Comparison of ENCODE assay signal across 27 cellular contexts in the genomic region with DNA sequence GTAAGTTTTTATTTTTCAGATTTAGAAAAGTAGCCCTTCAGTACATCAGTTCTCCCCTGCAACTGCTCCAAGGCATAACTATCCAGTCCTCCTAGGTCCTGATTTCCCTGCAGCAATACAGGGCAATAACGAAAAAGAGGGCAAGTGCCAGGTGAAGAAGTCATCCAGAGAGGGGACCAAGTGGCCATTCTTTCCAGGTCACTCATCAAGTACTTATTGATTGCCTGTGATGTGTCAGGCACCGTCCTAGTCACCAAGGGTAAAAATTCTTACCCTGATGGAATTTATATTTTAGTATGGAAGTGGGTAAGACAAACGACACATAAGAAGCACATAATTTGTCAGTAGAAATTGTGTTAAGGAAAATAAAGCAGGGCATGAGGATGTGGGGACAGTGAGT.
DNase-seq lines count a peak whose midpoint lies in the region; ATAC-seq and TF ChIP-seq lines count a peak whose summit lies in the region.
"Had no signal": no experiment of that assay in that cellular context is flagged by ENCODE, and none has a peak within 500 bp of the region (broad histone marks: within the 10 kb centered on the region; RNA-seq: fewer than 3 reads in every experiment).

No MANE protein-coding gene starts in this region.

- no peaks in the 10 kb centered on the region for H3K27me3 ChIP-seq in RWPE2 (ENCODE audit: insufficient read depth, poor library complexity, severe bottlenecking)
- no peaks in the 10 kb centered on the region for H3K27me3 ChIP-seq in esophagus muscularis mucosa
- no peaks in the 10 kb centered on the region for H3K27me3 ChIP-seq in smooth muscle cell (ENCODE audit: low read depth)
- H3K27me3 ChIP-seq: BE2C, SJSA1, stomach, upper lobe of right lung had no signal

- no peak for TF ChIP-seq CTCF in RWPE2 (IDR thresholded peaks at IDR 0.05; ENCODE audit: poor library complexity, severe bottlenecking)
- no peak for TF ChIP-seq CTCF in esophagus muscularis mucosa (IDR thresholded peaks at IDR 0.05)
- TF ChIP-seq CTCF in smooth muscle cell (IDR thresholded peaks at IDR 0.05; ENCODE audit: borderline replicate concordance, insufficient read depth, poor library complexity, severe bottlenecking): no peak

- no peak overlapping the region for H3K27ac Mint-ChIP-seq in T-helper 2 cell treated with Interferon-gamma antibody and Interleukin-4, amounts not matched to agents 5 μg/mL and 100 μg/mL, for 36 hours

- ATAC-seq in RWPE2 (ENCODE audit: low read depth): no peak
- ATAC-seq in GM21360 (IDR thresholded peaks at IDR 0.05; ENCODE audit: unreplicated experiment): no peak
- ATAC-seq: lower lobe of right lung, upper lobe of right lung had no signal

- no peak overlapping the region for H3K4me3 ChIP-seq in RWPE2 (ENCODE audit: severe bottlenecking)
- H3K4me3 ChIP-seq in esophagus muscularis mucosa: no peak overlapping the region
- no peak overlapping the region for H3K4me3 ChIP-seq in smooth muscle cell
- H3K4me3 ChIP-seq: HAP-1, lower lobe of right lung, SJSA1, stomach, upper lobe of right lung had no signal

- intact Hi-C loops in esophagus muscularis mucosa (cut with DNase I): no loop called here

- H3K9me3 ChIP-seq in RWPE2 (ENCODE audit: severe bottlenecking) (no peaks in the 10 kb centered on the region), esophagus muscularis mucosa (no peaks in the 10 kb centered on the region), smooth muscle cell (replicated peaks; ENCODE audit: low read depth) (no peaks in the 10 kb centered on the region)
- H3K9me3 ChIP-seq: BE2C, HAP-1, lower lobe of right lung, SJSA1, stomach, upper lobe of right lung had no signal

- no peak overlapping the region for H3K4me2 ChIP-seq in smooth muscle cell

- no peaks in the 10 kb centered on the region for H3K27me3 Mint-ChIP-seq in T-helper 2 cell treated with Interferon-gamma antibody and Interleukin-4, amounts not matched to agents 5 μg/mL and 100 μg/mL, for 36 hours (ENCODE audit: low read depth)

- peak overlapping the region; percentile 3 for H3K4me3 Mint-ChIP-seq in T-helper 2 cell treated with Interferon-gamma antibody and Interleukin-4, amounts not matched to agents 5 μg/mL and 100 μg/mL, for 36 hours
- H3K4me3 Mint-ChIP-seq: nephron progenitor cell had no signal

- peaks cover 64% of the 10 kb centered on the region for H3K36me3 Mint-ChIP-seq in T-helper 2 cell treated with Interferon-gamma antibody and Interleukin-4, amounts not matched to agents 5 μg/mL and 100 μg/mL, for 36 hours (ENCODE audit: low read depth)

- H3K27ac ChIP-seq in RWPE2 (ENCODE audit: poor library complexity, severe bottlenecking): peak overlapping the region; percentile 97
- H3K27ac ChIP-seq in esophagus muscularis mucosa (replicated peaks in 1 of 4): peak overlapping the region in 3 of 4 donors; percentile 18 to 46 (median 23)
- peak overlapping the region; percentile 10 for H3K27ac ChIP-seq in smooth muscle cell (ENCODE audit: low read depth)
- H3K27ac ChIP-seq: 22Rv1, lower lobe of right lung, SJSA1, upper lobe of right lung had no signal

- H3K4me1 Mint-ChIP-seq in T-helper 2 cell treated with Interferon-gamma antibody and Interleukin-4, amounts not matched to agents 5 μg/mL and 100 μg/mL, for 36 hours (ENCODE audit: low read depth): peaks cover 72% of the 10 kb centered on the region

- H2AFZ ChIP-seq in smooth muscle cell (ENCODE audit: low read depth): no peak overlapping the region

- H3K9ac ChIP-seq in smooth muscle cell (ENCODE audit: low read depth): no peak overlapping the region

- WGBS in esophagus muscularis mucosa: 77% methylated on average over 3 of the region's 3 CpGs
- WGBS in smooth muscle cell (ENCODE audit: low lambda C conversion rate): 71% methylated on average over 3 of the region's 3 CpGs

- no peak for TF ChIP-seq POLR2A in esophagus muscularis mucosa (IDR thresholded peaks at IDR 0.05; ENCODE audit: low read depth)

- H3K4me1 ChIP-seq in RWPE2 (ENCODE audit: insufficient read depth, poor library complexity, severe bottlenecking) (peaks cover 59% of the 10 kb centered on the region), esophagus muscularis mucosa (peaks cover 24 to 66% (median 54%) of the 10 kb centered on the region in 4 donors), smooth muscle cell (ENCODE audit: low read depth) (peaks cover 20% of the 10 kb centered on the region)

- H3K36me3 ChIP-seq in RWPE2 (ENCODE audit: low read depth): peaks cover 27% of the 10 kb centered on the region
- H3K36me3 ChIP-seq in esophagus muscularis mucosa: no peaks in the 10 kb centered on the region
- H3K36me3 ChIP-seq in smooth muscle cell (ENCODE audit: low read depth): no peaks in the 10 kb centered on the region
- H3K36me3 ChIP-seq: HAP-1, lower lobe of right lung, SJSA1, stomach, upper lobe of right lung had no signal

- H4K20me1 ChIP-seq in smooth muscle cell (ENCODE audit: low read depth): no peaks in the 10 kb centered on the region

- no peak for TF ChIP-seq EP300 in esophagus muscularis mucosa (IDR thresholded peaks at IDR 0.05)

- no peaks in the 10 kb centered on the region for H3K79me2 ChIP-seq in smooth muscle cell (ENCODE audit: low read depth)

- no peaks in the 10 kb centered on the region for H3K9me3 Mint-ChIP-seq in T-helper 2 cell treated with Interferon-gamma antibody and Interleukin-4, amounts not matched to agents 5 μg/mL and 100 μg/mL, for 36 hours
- H3K9me3 Mint-ChIP-seq: nephron progenitor cell had no signal

- no peak for DNase-seq in T-helper 2 cell treated with Interferon-gamma antibody and Interleukin-4, amounts not matched to agents 5 μg/mL and 100 μg/mL, for 36 hours (ENCODE audit: low spot score)
- no peak for DNase-seq in T-helper 2 cell
- no peak for DNase-seq in RWPE2 (ENCODE audit: low spot score)
- DNase-seq in esophagus muscularis mucosa (ENCODE audit: extremely low spot score): no peak
- DNase-seq in smooth muscle cell (lab: John Stamatoyannopoulos, UW; ENCODE audit: unreplicated experiment): no peak
- DNase-seq in CD1c-positive myeloid dendritic cell (ENCODE audit: extremely low spot score): no peak
- no peak for DNase-seq in stimulated activated CD8-positive, alpha-beta memory T cell treated with anti-CD3 and anti-CD28 coated beads, Interleukin-4, amount 100 ng/mL, for 48 hours
- DNase-seq: activated CD4-positive, CD25-positive, alpha-beta regulatory T cell treated with anti-CD3 and anti-CD28 coated beads, Interleukin-2, amount 50 U/mL, for 72 hours; activated effector memory CD4-positive, alpha-beta T cell treated with Interleukin-2 at 50 U/mL for 16 hours; amniotic stem cell; BE2C; effector CD4-positive, alpha-beta T cell; GDM1; head of caudate nucleus; lower lobe of right lung; NCI-H2171 treated with DMSO at 0.1 percent for 48 hours; NCI-H69; nephron progenitor cell; OCI-M1; stimulated activated CD4-positive, alpha-beta T cell treated with anti-CD3 and anti-CD28 coated beads, Interleukin-2, amount 100 ng/mL, for 24 hours; stomach; T-helper 9 cell; upper lobe of right lung had no signal

- peaks cover 17% of the 10 kb centered on the region for H3F3A ChIP-seq in smooth muscle cell (ENCODE audit: low read depth)

Comparison
In these comparisons a context has a peak if more than half of its experiments do, and no peak if none do; other contexts are left out.
1. H3K27ac ChIP-seq: peak in every context shown above with its lines; median percentile 97 in RWPE2; 23 in esophagus muscularis mucosa; 10 in smooth muscle cell.